30 cellular contexts compared by ENCODE assay signal in genomic region chr19:35894342-35894741, GRCh38. TPM values are rescaled to one million over a fixed set of nuclear protein-coding genes. Genes with fewer than 3 reads are reported as not detected.
"Had no signal": no experiment of that assay in that cellular context is flagged by ENCODE, and none has a peak within 500 bp of the region (broad histone marks: within the 10 kb centered on the region; RNA-seq: fewer than 3 reads in every experiment).

No MANE protein-coding gene starts in this region.

- H3K27me3 Mint-ChIP-seq: activated CD4-positive, alpha-beta T cell treated with anti-CD3 and anti-CD28 coated beads, Interleukin-2, amount 10 ng/mL, durations not matched to agents 7 days and 5 days; activated CD8-positive, alpha-beta memory T cell treated with anti-CD3 and anti-CD28 coated beads, Interleukin-2, amount 10 ng/mL, durations not matched to agents 7 days and 5 days; activated naive CD4-positive, alpha-beta T cell treated with anti-CD3 and anti-CD28 coated beads, Interleukin-2, amount 10 ng/mL, durations not matched to agents 7 days and 5 days; T-cell had no signal

- H3K27me3 ChIP-seq: brain microvascular endothelial cell, cardiac muscle cell, MG63 had no signal

- H3K27ac ChIP-seq: brain microvascular endothelial cell, cardiac muscle cell, SK-N-MC, VCaP had no signal

- DNase-seq: activated CD4-positive, alpha-beta T cell treated with anti-CD3 and anti-CD28 coated beads, Interleukin-2, amount 10 ng/mL, durations not matched to agents 7 days and 5 days; activated CD4-positive, CD25-positive, alpha-beta regulatory T cell; activated CD8-positive, alpha-beta memory T cell treated with anti-CD3 and anti-CD28 coated beads, Interleukin-2, amount 10 ng/mL, durations not matched to agents 7 days and 5 days; activated gamma-delta T cell treated with Interleukin-2 at 50 U/mL for 16 hours; activated naive CD4-positive, alpha-beta T cell treated with anti-CD3 and anti-CD28 coated beads, Interleukin-2, amount 10 ng/mL, durations not matched to agents 7 days and 5 days; activated T-cell treated with anti-CD3 and anti-CD28 coated beads, Interleukin-2, amount 50 U/mL, for 48 hours; brain microvascular endothelial cell; MG63; MV-4-11; NCI-H1092 treated with DMSO at 0.1 percent for 48 hours; NCI-H1417 treated with DMSO at 0.1 percent for 48 hours; NCI-H1694; NCI-H2029; NCI-H2107; NCI-H2171 treated with DMSO at 0.1 percent for 48 hours; NCI-H345; NCI-H510A; NCI-H526 treated with DMSO at 0.1 percent for 48 hours; NCI-H82; OCI-M1; RPMI8226; T-cell; T-helper 2 cell; T1000 had no signal

- H3K27ac Mint-ChIP-seq: activated CD4-positive, alpha-beta T cell treated with anti-CD3 and anti-CD28 coated beads, Interleukin-2, amount 10 ng/mL, durations not matched to agents 7 days and 5 days; activated CD8-positive, alpha-beta memory T cell treated with anti-CD3 and anti-CD28 coated beads, Interleukin-2, amount 10 ng/mL, durations not matched to agents 7 days and 5 days; activated naive CD4-positive, alpha-beta T cell treated with anti-CD3 and anti-CD28 coated beads, Interleukin-2, amount 10 ng/mL, durations not matched to agents 7 days and 5 days; activated T-helper 2 cell treated with anti-CD3 and anti-CD28 coated beads, Interferon-gamma antibody, Interleukin-2, Interleukin-4, amounts not matched to agents 10 μg/mL and 5 μg/mL and 100 μg/mL, durations not matched to agents 14 hours and 24 hours and 36 hours had no signal

- H3K9me3 Mint-ChIP-seq: activated CD4-positive, alpha-beta T cell treated with anti-CD3 and anti-CD28 coated beads, Interleukin-2, amount 10 ng/mL, durations not matched to agents 7 days and 5 days; activated naive CD4-positive, alpha-beta T cell treated with anti-CD3 and anti-CD28 coated beads, Interleukin-2, amount 10 ng/mL, durations not matched to agents 7 days and 5 days; activated T-helper 2 cell treated with anti-CD3 and anti-CD28 coated beads, Interferon-gamma antibody, Interleukin-2, Interleukin-4, amounts not matched to agents 10 μg/mL and 5 μg/mL and 100 μg/mL, durations not matched to agents 14 hours and 24 hours and 36 hours; T-cell had no signal

- H3K9me3 ChIP-seq: MG63 had no signal

- ATAC-seq: activated CD8-positive, alpha-beta memory T cell treated with anti-CD3 and anti-CD28 coated beads, Interleukin-2, amount 10 ng/mL, durations not matched to agents 7 days and 5 days; Panc1; Right ventricle myocardium inferior; T-cell had no signal

- H3K4me3 Mint-ChIP-seq: activated CD4-positive, alpha-beta T cell treated with anti-CD3 and anti-CD28 coated beads, Interleukin-2, amount 10 ng/mL, durations not matched to agents 7 days and 5 days; activated CD8-positive, alpha-beta memory T cell treated with anti-CD3 and anti-CD28 coated beads, Interleukin-2, amount 10 ng/mL, durations not matched to agents 7 days and 5 days; activated naive CD4-positive, alpha-beta T cell treated with anti-CD3 and anti-CD28 coated beads, Interleukin-2, amount 10 ng/mL, durations not matched to agents 7 days and 5 days; T-cell had no signal

- H3K4me3 ChIP-seq: cardiac muscle cell, MG63, SK-N-MC had no signal

RNA-seq across cellular contexts. Expression of gene TYROBP, which starts 13.8 kb away (rescaled TPM):
- total RNA-seq: activated CD4-positive, alpha-beta T cell treated with anti-CD3 and anti-CD28 coated beads, Interleukin-2, amount 10 ng/mL, durations not matched to agents 7 days and 5 days; cardiac muscle cell had no signal
- polyA plus RNA-seq: cardiac muscle cell had no signal

RNA-seq across cellular contexts. Expression of gene KIRREL2, which starts 37.6 kb away (rescaled TPM):
- total RNA-seq: Right ventricle myocardium inferior had no signal
